ENCODE assay signal across 15 cellular contexts in the genomic region with DNA sequence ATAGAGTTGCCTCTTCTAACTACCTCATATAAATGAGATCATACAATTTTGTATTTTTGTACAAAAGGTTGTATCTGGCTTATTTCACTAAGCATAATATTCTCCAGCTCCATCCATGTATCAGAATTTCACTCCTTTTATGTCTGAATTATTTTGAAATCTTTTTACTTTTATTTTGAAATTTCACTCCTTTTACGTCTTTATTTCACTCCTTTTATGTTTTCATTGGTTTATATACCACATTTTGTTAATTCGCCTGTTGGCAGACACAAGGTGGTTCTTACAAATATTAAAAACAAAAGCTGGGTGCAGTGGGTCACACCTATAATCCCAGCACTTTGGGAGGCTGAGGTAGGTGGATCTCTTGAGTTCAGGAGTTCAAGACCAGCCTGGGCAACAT. TPM values are rescaled to one million over a fixed set of nuclear protein-coding genes. Genes with fewer than 3 reads are reported as not detected.
DNase-seq lines count a peak whose midpoint lies in the region; ATAC-seq, FAIRE-seq and TF ChIP-seq lines count a peak whose summit lies in the region.
"Had no signal": no experiment of that assay in that cellular context is flagged by ENCODE, and none has a peak within 500 bp of the region (broad histone marks: within the 10 kb centered on the region; RNA-seq: fewer than 3 reads in every experiment).

No MANE protein-coding gene starts in this region.

- H3K4me2 ChIP-seq in GM12878 (ENCODE audit: control insufficient read depth, insufficient read depth) = peak overlapping the region; percentile 9; the same call in 1 of the 2 replicates
- H3K4me2 ChIP-seq: BLaER1 treated with 17β-estradiol and CSF1 and Interleukin-3, amounts not matched to agents 10 nM and 100 nM had no signal

- POLR2A ChIA-PET in GM12878 (lab: Charles Lee) = no interaction called here

- no peak for DNase-seq in activated T-cell treated with anti-CD3 and anti-CD28 coated beads, Interleukin-2, amount 50 U/mL, for 24 hours
- no peak for DNase-seq in activated T-cell treated with anti-CD3 and anti-CD28 coated beads, Interleukin-2, amount 50 U/mL, for 4 hours
- DNase-seq in stimulated activated naive CD8-positive, alpha-beta T cell treated with anti-CD3 and anti-CD28 coated beads, Interleukin-15, amount 100 ng/mL, for 72 hours = no peak
- DNase-seq in GM12878 (ENCODE audit: low read depth, low spot score) (no peak), foreskin melanocyte (no peak)
- no peak for DNase-seq in stimulated activated naive CD4-positive, alpha-beta T cell treated with Interleukin-2 at 50 U/mL for 16 hours (lab: John Stamatoyannopoulos, UW)
- DNase-seq: ACHN; Calu3; CD4-positive, alpha-beta T cell; DMS79; GOT3; H9 had no signal

- peaks cover 100% of the 10 kb centered on the region for H3K79me2 ChIP-seq in GM12878 (ENCODE audit: control insufficient read depth, insufficient read depth, low read length)

- no peak overlapping the region for H3K4me3 Mint-ChIP-seq in activated T-cell treated with anti-CD3 and anti-CD28 coated beads, Interleukin-2, amount 50 U/mL, for 24 hours
- no peak overlapping the region for H3K4me3 Mint-ChIP-seq in activated T-cell treated with anti-CD3 and anti-CD28 coated beads, Interleukin-2, amount 50 U/mL, for 4 hours
- H3K4me3 Mint-ChIP-seq in stimulated activated naive CD8-positive, alpha-beta T cell treated with anti-CD3 and anti-CD28 coated beads, Interleukin-15, Interleukin-2, amounts not matched to agents 100 ng/mL and 50 ng/mL, for 24 hours = no peak overlapping the region
- no peak overlapping the region for H3K4me3 Mint-ChIP-seq in stimulated activated naive CD8-positive, alpha-beta T cell treated with anti-CD3 and anti-CD28 coated beads, Interleukin-15, amount 100 ng/mL, for 72 hours
- H3K4me3 Mint-ChIP-seq: CD4-positive, alpha-beta T cell; H9 had no signal

- BruUV-seq in GM12878 (replicated peaks; lab: Mats Ljungman, UMichigan) = no TSS peak

- no peak overlapping the region for H3K4me3 ChIP-seq in GM12878
- H3K4me3 ChIP-seq: BLaER1 treated with 17β-estradiol and CSF1 and Interleukin-3, amounts not matched to agents 10 nM and 100 nM had no signal

- no peak for TF ChIP-seq CTCF in GM12878 (IDR thresholded peaks at IDR 0.05 in 2 of 3, conservative IDR thresholded peaks at IDR 0.05 in 1 of 3; ENCODE audit: control insufficient read depth in 2 of 3, extremely low read depth in 1 of 3, insufficient read depth in 1 of 3, low read depth in 3 of 3, low read length in 3 of 3)

- no peak for TF ChIP-seq POLR2A in GM12878 (IDR thresholded peaks at IDR 0.05; ENCODE audit: low read depth, low read length)

- TF ChIP-seq EP300 in GM12878 (IDR thresholded peaks at IDR 0.05; ENCODE audit: borderline replicate concordance in 1 of 2, control insufficient read depth in 1 of 2, low read depth in 2 of 2, low read length in 2 of 2) = no peak

- peak overlapping the region; percentile 63 for H3K27ac Mint-ChIP-seq in activated T-cell treated with anti-CD3 and anti-CD28 coated beads, Interleukin-2, amount 50 U/mL, for 24 hours
- H3K27ac Mint-ChIP-seq in stimulated activated naive CD8-positive, alpha-beta T cell treated with anti-CD3 and anti-CD28 coated beads, Interleukin-15, Interleukin-2, amounts not matched to agents 100 ng/mL and 50 ng/mL, for 24 hours = peak overlapping the region; percentile 37
- H3K27ac Mint-ChIP-seq in stimulated activated naive CD8-positive, alpha-beta T cell treated with anti-CD3 and anti-CD28 coated beads, Interleukin-15, amount 100 ng/mL, for 72 hours = peak overlapping the region in 1 of 2 donors; percentile 72
- H3K27ac Mint-ChIP-seq: CD4-positive, alpha-beta T cell had no signal

- SMC1A ChIA-PET in GM12878 (lab: Charles Lee; ENCODE audit: uncharacterized antibody, unreplicated experiment) = interaction anchor here (1.2 to 1.5 kb wide), 3 partner anchors 22 to 85 kb away, joined by 3 to 5 read pairs (median 3); no protein-coding TSS in a partner anchor

- RAD21 ChIA-PET in GM12878 (lab: Charles Lee; ENCODE audit: unreplicated experiment) = no interaction called here

- H3K9me3 ChIP-seq in GM12878 (replicated peaks; ENCODE audit: control insufficient read depth, insufficient read depth, low read length) = no peaks in the 10 kb centered on the region

- peaks cover 11% of the 10 kb centered on the region for H3K4me1 ChIP-seq in GM12878 (ENCODE audit: control insufficient read depth, insufficient read depth, low read length)

- H3K9me3 Mint-ChIP-seq in activated T-cell treated with anti-CD3 and anti-CD28 coated beads, Interleukin-2, amount 50 U/mL, for 24 hours = no peaks in the 10 kb centered on the region
- H3K9me3 Mint-ChIP-seq in activated T-cell treated with anti-CD3 and anti-CD28 coated beads, Interleukin-2, amount 50 U/mL, for 4 hours = no peaks in the 10 kb centered on the region
- no peaks in the 10 kb centered on the region for H3K9me3 Mint-ChIP-seq in stimulated activated naive CD8-positive, alpha-beta T cell treated with anti-CD3 and anti-CD28 coated beads, Interleukin-15, Interleukin-2, amounts not matched to agents 100 ng/mL and 50 ng/mL, for 24 hours
- H3K9me3 Mint-ChIP-seq in stimulated activated naive CD8-positive, alpha-beta T cell treated with anti-CD3 and anti-CD28 coated beads, Interleukin-15, amount 100 ng/mL, for 72 hours = no peaks in the 10 kb centered on the region
- H3K9me3 Mint-ChIP-seq: CD4-positive, alpha-beta T cell had no signal

- CTCF ChIA-PET in GM12878 (lab: Yijun Ruan, JAX) = interaction anchor here (1.3 to 1.6 kb wide), 2 partner anchors 18 to 22 kb away, joined by 4 to 7 read pairs; no protein-coding TSS in a partner anchor

- H3K27ac ChIP-seq in GM12878 (ENCODE audit: control insufficient read depth, insufficient read depth) = no peak overlapping the region
- H3K27ac ChIP-seq: BLaER1 treated with 17β-estradiol and CSF1 and Interleukin-3, amounts not matched to agents 10 nM and 100 nM had no signal

- H3K4me1 Mint-ChIP-seq in activated T-cell treated with anti-CD3 and anti-CD28 coated beads, Interleukin-2, amount 50 U/mL, for 24 hours (ENCODE audit: low read depth) = peaks cover 60% of the 10 kb centered on the region
- H3K4me1 Mint-ChIP-seq in activated T-cell treated with anti-CD3 and anti-CD28 coated beads, Interleukin-2, amount 50 U/mL, for 4 hours (ENCODE audit: low read depth) = peaks cover 40% of the 10 kb centered on the region
- H3K4me1 Mint-ChIP-seq in stimulated activated naive CD8-positive, alpha-beta T cell treated with anti-CD3 and anti-CD28 coated beads, Interleukin-15, Interleukin-2, amounts not matched to agents 100 ng/mL and 50 ng/mL, for 24 hours (ENCODE audit: low read depth) = peaks cover 66% of the 10 kb centered on the region
- H3K4me1 Mint-ChIP-seq in stimulated activated naive CD8-positive, alpha-beta T cell treated with anti-CD3 and anti-CD28 coated beads, Interleukin-15, amount 100 ng/mL, for 72 hours = peaks cover 58% of the 10 kb centered on the region

- no peaks in the 10 kb centered on the region for H4K20me1 ChIP-seq in GM12878 (ENCODE audit: control insufficient read depth, insufficient read depth)

- H3K36me3 ChIP-seq in GM12878 (ENCODE audit: control insufficient read depth in 2 of 2, insufficient read depth in 2 of 2, low read length in 1 of 2) = peaks cover 0 to 3% of the 10 kb centered on the region in 2 experiments; a peak in 1 of 4 replicates

- H3K9ac ChIP-seq in GM12878 (ENCODE audit: control insufficient read depth, insufficient read depth, low read length) = no peak overlapping the region
- H3K9ac ChIP-seq: BLaER1 treated with 17β-estradiol and CSF1 and Interleukin-3, amounts not matched to agents 10 nM and 100 nM had no signal

- H3K27me3 ChIP-seq in GM12878 (replicated peaks in 1 of 2; ENCODE audit: control insufficient read depth in 2 of 2, insufficient read depth in 2 of 2, low read length in 1 of 2) = no peaks in the 10 kb centered on the region
- H3K27me3 ChIP-seq: BLaER1 treated with 17β-estradiol and CSF1 and Interleukin-3, amounts not matched to agents 10 nM and 100 nM had no signal

- in situ Hi-C loops in GM12878 (cut with MboI) = no loop called here

- WGBS in GM12878 (ENCODE audit: insufficient coverage, insufficient replicate concordance, low lambda C conversion rate, missing lambda C conversion rate) = 85% methylated on average over 2 of the region's 2 CpGs

- no peak overlapping the region for H2AFZ ChIP-seq in GM12878 (ENCODE audit: control insufficient read depth, low read depth, low read length)

- no peak for FAIRE-seq in GM12878 (lab: Jason Lieb, UNC)
- FAIRE-seq: GM12891 had no signal

- peaks cover 71% of the 10 kb centered on the region for H3K36me3 Mint-ChIP-seq in activated T-cell treated with anti-CD3 and anti-CD28 coated beads, Interleukin-2, amount 50 U/mL, for 24 hours (ENCODE audit: low read depth)
- peaks cover 11% of the 10 kb centered on the region for H3K36me3 Mint-ChIP-seq in activated T-cell treated with anti-CD3 and anti-CD28 coated beads, Interleukin-2, amount 50 U/mL, for 4 hours (ENCODE audit: insufficient read depth)
- peaks cover 53% of the 10 kb centered on the region for H3K36me3 Mint-ChIP-seq in stimulated activated naive CD8-positive, alpha-beta T cell treated with anti-CD3 and anti-CD28 coated beads, Interleukin-15, Interleukin-2, amounts not matched to agents 100 ng/mL and 50 ng/mL, for 24 hours (ENCODE audit: low read depth)

- no peak for ATAC-seq in activated T-cell treated with anti-CD3 and anti-CD28 coated beads, Interleukin-2, amount 50 U/mL, for 4 hours
- no peak for ATAC-seq in stimulated activated naive CD8-positive, alpha-beta T cell treated with anti-CD3 and anti-CD28 coated beads, Interleukin-15, amount 100 ng/mL, for 72 hours
- no peak for ATAC-seq in GM12878

- intact Hi-C loops in GM12878 (cut with micrococcal nuclease; ENCODE audit: unreplicated experiment) = no loop called here

- no peaks in the 10 kb centered on the region for H3K27me3 Mint-ChIP-seq in activated T-cell treated with anti-CD3 and anti-CD28 coated beads, Interleukin-2, amount 50 U/mL, for 24 hours
- no peaks in the 10 kb centered on the region for H3K27me3 Mint-ChIP-seq in activated T-cell treated with anti-CD3 and anti-CD28 coated beads, Interleukin-2, amount 50 U/mL, for 4 hours (ENCODE audit: low read depth)
- no peaks in the 10 kb centered on the region for H3K27me3 Mint-ChIP-seq in stimulated activated naive CD8-positive, alpha-beta T cell treated with anti-CD3 and anti-CD28 coated beads, Interleukin-15, Interleukin-2, amounts not matched to agents 100 ng/mL and 50 ng/mL, for 24 hours
- H3K27me3 Mint-ChIP-seq in stimulated activated naive CD8-positive, alpha-beta T cell treated with anti-CD3 and anti-CD28 coated beads, Interleukin-15, amount 100 ng/mL, for 72 hours = no peaks in the 10 kb centered on the region
- H3K27me3 Mint-ChIP-seq: CD4-positive, alpha-beta T cell had no signal

- no peak for TF ChIP-seq RAD21 in GM12878 (IDR thresholded peaks at IDR 0.05; ENCODE audit: insufficient read depth, low read depth, low read length)

RNA-seq across cellular contexts. Expression of gene EZH2, which starts 5.8 kb away (rescaled TPM):
- 100 to 1,000 TPM; 114 to 137 (median 123) TPM for total RNA-seq in activated T-cell treated with anti-CD3 and anti-CD28 coated beads, Interleukin-2, amount 50 U/mL, for 4 hours
- 74.5 and 78.5 TPM in 2 replicates for total RNA-seq in GM12878 (2013; cell fraction: nucleolus; rRNA removed)
- 25.5 and 28.8 TPM in 2 replicates for total RNA-seq in GM12878 (2014; rRNA removed)
- total RNA-seq in GM12878 (2014; rRNA removed; fragmentation: Illumina TruSeq; extraction: Trizol) = 29.5 and 31.6 TPM in 2 replicates
- 34.4 and 37.9 TPM in 2 replicates for total RNA-seq in GM12878 (2021)
- polyA plus RNA-seq in GM12878 (2011; ENCODE audit: low read depth) = 25.2 TPM
- 69.6 and 85.0 TPM in 2 replicates for polyA plus RNA-seq in GM12878 (2011; rRNA removed)
- polyA plus RNA-seq in GM12878 (2011; cell fraction: cytosol; rRNA removed) = 35.5 and 37.7 TPM in 2 replicates
- polyA plus RNA-seq in GM12878 (2011; cell fraction: nucleus; rRNA removed) = 144 and 148 TPM in 2 replicates
- 30.3 and 38.2 TPM in 2 replicates for polyA plus RNA-seq in GM12878 (2012)
- 51.0 and 60.9 TPM in 2 replicates for polyA plus RNA-seq in GM12878 (2014; fragmentation: Illumina TruSeq; extraction: Trizol)
- 10 to 100 TPM; 19.4 to 20.2 TPM for polyA plus RNA-seq in GM12878 (2014; fragmentation: Nextera tagmentation; extraction: Ambion mirVana)
- polyA plus RNA-seq in GM12878 (2014; rRNA removed) = 39.1 and 43.7 TPM in 2 replicates
- polyA plus RNA-seq in GM12878 (2016; fragmentation: Nextera tagmentation; extraction: Ambion mirVana) = 10 to 100 TPM; 48.3 to 49.4 TPM
- 34.8 and 35.1 TPM in 2 replicates for polyA minus RNA-seq in GM12878 (2011; rRNA and poly(A)+ RNA removed)
- 13.8 and 17.4 TPM in 2 replicates for polyA minus RNA-seq in GM12878 (2011; cell fraction: cytosol; rRNA and poly(A)+ RNA removed)
- polyA minus RNA-seq in GM12878 (2011; cell fraction: nucleus; rRNA and poly(A)+ RNA removed) = 33.6 and 47.6 TPM in 2 replicates
